In the genomic region with DNA sequence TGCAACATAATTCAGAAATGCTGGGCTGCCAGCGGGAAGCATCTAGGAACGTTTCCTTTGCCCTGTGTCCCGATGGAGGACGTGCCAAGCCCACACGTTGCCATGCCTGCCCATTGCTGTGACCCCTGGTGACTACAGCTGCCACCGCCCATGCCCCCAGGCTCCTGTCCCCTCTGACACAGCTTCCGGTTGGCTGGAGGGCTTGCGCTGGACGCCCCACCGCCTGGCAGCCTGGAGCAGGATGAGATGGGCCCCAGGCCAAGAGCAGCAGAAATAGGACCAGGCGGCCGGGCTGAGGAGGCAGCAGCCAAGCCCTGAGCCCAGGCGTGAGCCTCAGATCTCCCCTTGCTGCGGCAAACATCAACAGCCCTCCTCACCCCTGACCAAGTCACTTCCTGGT, we compare ENCODE assay signal across 16 cellular contexts.
DNase-seq lines count a peak whose midpoint lies in the region; ATAC-seq and TF ChIP-seq lines count a peak whose summit lies in the region.
"Had no signal": no experiment of that assay in that cellular context is flagged by ENCODE, and none has a peak within 500 bp of the region (broad histone marks: within the 10 kb centered on the region; RNA-seq: fewer than 3 reads in every experiment).

No MANE protein-coding gene starts in this region.

- no peak overlapping the region for H3K4me3 ChIP-seq in uterus
- H3K4me3 ChIP-seq: BLaER1 had no signal

- TF ChIP-seq POLR2A in uterus (IDR thresholded peaks at IDR 0.05): no peak

- H3K27me3 ChIP-seq in uterus: no peaks in the 10 kb centered on the region
- H3K27me3 ChIP-seq: BLaER1 had no signal

- no peak for DNase-seq in chondrocyte (ENCODE audit: low spot score)
- peak; percentile 73 for DNase-seq in left ventricle myocardium superior
- peak; percentile 89 for DNase-seq in posterior vena cava (ENCODE audit: low spot score)
- no peak for DNase-seq in uterus
- no peak for DNase-seq in NCI-H2171 (lab: John Stamatoyannopoulos, UW)
- no peak for DNase-seq in T-cell
- DNase-seq in SKM-1 (lab: John Stamatoyannopoulos, UW; ENCODE audit: unreplicated experiment): no peak
- DNase-seq: activated naive CD4-positive, alpha-beta T cell treated with Interleukin-2 at 50 U/mL for 16 hours; DMS 273 treated with DMSO at 0.1 percent for 48 hours; immature natural killer cell; NCI-H1417 treated with DMSO at 0.1 percent for 48 hours; NCI-H510A; stimulated activated CD4-positive, alpha-beta T cell treated with anti-CD3 and anti-CD28 coated beads, Interleukin-4, amount 100 ng/mL, for 4 hours; SW 1271 had no signal

- no peak for TF ChIP-seq CTCF in chondrocyte (IDR thresholded peaks at IDR 0.05)
- TF ChIP-seq CTCF in uterus (IDR thresholded peaks at IDR 0.05): no peak

- POLR2A ChIA-PET in T-cell (lab: Charles Lee): no interaction called here

- H3K36me3 Mint-ChIP-seq in chondrocyte (ENCODE audit: low read depth): peaks cover 72% of the 10 kb centered on the region
- H3K36me3 Mint-ChIP-seq in T-cell: no peaks in the 10 kb centered on the region
- H3K36me3 Mint-ChIP-seq: immature natural killer cell had no signal

- H3K9me3 ChIP-seq in uterus: no peaks in the 10 kb centered on the region
- H3K9me3 ChIP-seq: BLaER1 had no signal

- H3K27ac Mint-ChIP-seq in chondrocyte (ENCODE audit: unreplicated experiment) (peak overlapping the region; percentile 92), T-cell (no peak overlapping the region)
- H3K27ac Mint-ChIP-seq: immature natural killer cell, progenitor cell of endocrine pancreas had no signal

- no peaks in the 10 kb centered on the region for H3K36me3 ChIP-seq in uterus
- H3K36me3 ChIP-seq: BLaER1 had no signal

- H3K4me3 Mint-ChIP-seq in chondrocyte (ENCODE audit: unreplicated experiment) (peak overlapping the region; percentile 44), T-cell (no peak overlapping the region)
- H3K4me3 Mint-ChIP-seq: immature natural killer cell had no signal

- CTCF ChIA-PET in T-cell (lab: Charles Lee): no interaction called here

- peak overlapping the region; percentile 58 to 61 for H3K27ac ChIP-seq in uterus
- H3K27ac ChIP-seq: BLaER1 had no signal

- ATAC-seq in left ventricle myocardium superior: peak; percentile 75
- no peak for ATAC-seq in T-cell (replicated peaks in 1 of 4)

- H3K27me3 Mint-ChIP-seq in chondrocyte (ENCODE audit: low read depth): no peaks in the 10 kb centered on the region
- H3K27me3 Mint-ChIP-seq in T-cell: peaks cover 41 to 45% of the 10 kb centered on the region in 2 donors
- H3K27me3 Mint-ChIP-seq: progenitor cell of endocrine pancreas had no signal

- H3K4me1 Mint-ChIP-seq in chondrocyte (ENCODE audit: low read depth) (peaks cover 62% of the 10 kb centered on the region), T-cell (no peaks in the 10 kb centered on the region)
- H3K4me1 Mint-ChIP-seq: immature natural killer cell had no signal

- H3K9me3 Mint-ChIP-seq in chondrocyte (ENCODE audit: low read depth): no peaks in the 10 kb centered on the region
- no peaks in the 10 kb centered on the region for H3K9me3 Mint-ChIP-seq in T-cell
- H3K9me3 Mint-ChIP-seq: immature natural killer cell had no signal

- intact Hi-C loops in left ventricle myocardium superior (cut with micrococcal nuclease) (loop anchor here (10.0 kb wide), 1 partner anchor 208 kb away; no protein-coding TSS in a partner anchor), posterior vena cava (cut with DNase I) (no loop called here), uterus (cut with DNase I; ENCODE audit: low total_unique reads) (no loop called here)

- no peaks in the 10 kb centered on the region for H3K4me1 ChIP-seq in uterus
- H3K4me1 ChIP-seq: BLaER1 had no signal

Comparison
In these comparisons a context has a peak if more than half of its experiments do, and no peak if none do; other contexts are left out.
1. DNase-seq: peak in left ventricle myocardium superior (single experiment) and posterior vena cava (single experiment); none in chondrocyte (single experiment), uterus (0 of 2), NCI-H2171 (single experiment), T-cell (0 of 34) and SKM-1 (single experiment).